1 cellular context compared by ENCODE assay signal in the genomic region with DNA sequence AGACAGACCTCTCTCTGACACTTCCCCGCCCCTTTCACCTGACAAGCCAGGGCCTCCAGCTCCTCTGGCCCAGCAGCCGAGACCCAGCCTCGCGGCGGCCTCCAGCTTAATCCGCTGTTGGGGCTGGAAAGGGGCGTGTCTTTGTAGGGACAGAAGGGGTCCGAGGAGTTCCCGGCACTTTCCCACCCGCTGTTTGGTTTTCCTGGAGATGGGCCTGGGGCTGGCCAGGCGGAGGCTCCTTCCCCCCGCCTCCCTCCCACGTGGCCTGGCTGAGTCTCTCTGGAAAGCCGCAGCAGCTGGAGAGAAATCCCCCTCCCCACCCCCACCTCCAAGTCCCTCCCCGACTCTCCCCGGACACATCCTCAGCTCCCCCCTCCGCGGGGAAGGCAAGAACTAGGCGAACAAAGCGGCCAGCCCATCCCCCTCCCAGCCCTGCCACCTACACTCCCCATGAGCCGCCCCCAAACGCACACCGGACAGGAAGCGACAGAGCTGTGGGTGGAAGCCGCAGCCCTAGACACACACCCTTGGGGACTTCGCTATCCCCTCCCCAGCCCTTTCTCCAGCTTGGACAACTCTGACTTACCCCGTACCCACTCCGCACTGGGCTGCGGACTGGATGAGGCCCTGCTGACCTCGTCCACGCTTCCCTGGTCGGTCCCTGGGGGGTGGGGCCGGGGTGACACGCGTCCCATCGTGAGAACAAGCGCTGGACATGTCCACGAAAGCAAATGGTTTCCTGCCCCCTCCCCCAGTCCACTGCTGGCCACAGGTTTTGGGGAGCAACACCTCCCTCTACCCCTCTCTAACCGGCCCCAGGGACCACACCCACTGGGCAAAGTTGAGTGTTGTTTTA.
TF ChIP-seq lines count a peak whose summit lies in the region.

No MANE protein-coding gene starts in this region.

TF ChIP-seq in WTC11, 78 proteins besides CTCF, POLR2A, EP300 and RAD21 (continued from another document):
- no peak for TF ChIP-seq PRRX2 (CRISPR knock-in tag; IDR thresholded peaks at IDR 0.05)
- no peak for TF ChIP-seq JUN (CRISPR knock-in tag; IDR thresholded peaks at IDR 0.05)
- no peak for TF ChIP-seq KAT7 (CRISPR knock-in tag; IDR thresholded peaks at IDR 0.05; ENCODE audit: borderline replicate concordance)
- 0 out of 2 replicates have a peak, but pooled peaks have one; percentile 71 for TF ChIP-seq STAT6 (CRISPR knock-in tag; conservative IDR thresholded peaks at IDR 0.05; ENCODE audit: low read depth)
- TF ChIP-seq SMAD3 (CRISPR knock-in tag; IDR thresholded peaks at IDR 0.05; ENCODE audit: borderline replicate concordance) = no peak
- TF ChIP-seq, protein P1, sequence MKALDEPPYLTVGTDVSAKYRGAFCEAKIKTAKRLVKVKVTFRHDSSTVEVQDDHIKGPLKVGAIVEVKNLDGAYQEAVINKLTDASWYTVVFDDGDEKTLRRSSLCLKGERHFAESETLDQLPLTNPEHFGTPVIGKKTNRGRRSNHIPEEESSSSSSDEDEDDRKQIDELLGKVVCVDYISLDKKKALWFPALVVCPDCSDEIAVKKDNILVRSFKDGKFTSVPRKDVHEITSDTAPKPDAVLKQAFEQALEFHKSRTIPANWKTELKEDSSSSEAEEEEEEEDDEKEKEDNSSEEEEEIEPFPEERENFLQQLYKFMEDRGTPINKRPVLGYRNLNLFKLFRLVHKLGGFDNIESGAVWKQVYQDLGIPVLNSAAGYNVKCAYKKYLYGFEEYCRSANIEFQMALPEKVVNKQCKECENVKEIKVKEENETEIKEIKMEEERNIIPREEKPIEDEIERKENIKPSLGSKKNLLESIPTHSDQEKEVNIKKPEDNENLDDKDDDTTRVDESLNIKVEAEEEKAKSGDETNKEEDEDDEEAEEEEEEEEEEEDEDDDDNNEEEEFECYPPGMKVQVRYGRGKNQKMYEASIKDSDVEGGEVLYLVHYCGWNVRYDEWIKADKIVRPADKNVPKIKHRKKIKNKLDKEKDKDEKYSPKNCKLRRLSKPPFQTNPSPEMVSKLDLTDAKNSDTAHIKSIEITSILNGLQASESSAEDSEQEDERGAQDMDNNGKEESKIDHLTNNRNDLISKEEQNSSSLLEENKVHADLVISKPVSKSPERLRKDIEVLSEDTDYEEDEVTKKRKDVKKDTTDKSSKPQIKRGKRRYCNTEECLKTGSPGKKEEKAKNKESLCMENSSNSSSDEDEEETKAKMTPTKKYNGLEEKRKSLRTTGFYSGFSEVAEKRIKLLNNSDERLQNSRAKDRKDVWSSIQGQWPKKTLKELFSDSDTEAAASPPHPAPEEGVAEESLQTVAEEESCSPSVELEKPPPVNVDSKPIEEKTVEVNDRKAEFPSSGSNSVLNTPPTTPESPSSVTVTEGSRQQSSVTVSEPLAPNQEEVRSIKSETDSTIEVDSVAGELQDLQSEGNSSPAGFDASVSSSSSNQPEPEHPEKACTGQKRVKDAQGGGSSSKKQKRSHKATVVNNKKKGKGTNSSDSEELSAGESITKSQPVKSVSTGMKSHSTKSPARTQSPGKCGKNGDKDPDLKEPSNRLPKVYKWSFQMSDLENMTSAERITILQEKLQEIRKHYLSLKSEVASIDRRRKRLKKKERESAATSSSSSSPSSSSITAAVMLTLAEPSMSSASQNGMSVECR (CRISPR knock-in tag; IDR thresholded peaks at IDR 0.05; ENCODE audit: borderline replicate concordance) = no peak; the same call in 1 of the 2 replicates
- no peak for TF ChIP-seq ESRRA (CRISPR knock-in tag; IDR thresholded peaks at IDR 0.05; ENCODE audit: borderline replicate concordance)
